1 cellular context compared by ENCODE assay signal in the genomic region with DNA sequence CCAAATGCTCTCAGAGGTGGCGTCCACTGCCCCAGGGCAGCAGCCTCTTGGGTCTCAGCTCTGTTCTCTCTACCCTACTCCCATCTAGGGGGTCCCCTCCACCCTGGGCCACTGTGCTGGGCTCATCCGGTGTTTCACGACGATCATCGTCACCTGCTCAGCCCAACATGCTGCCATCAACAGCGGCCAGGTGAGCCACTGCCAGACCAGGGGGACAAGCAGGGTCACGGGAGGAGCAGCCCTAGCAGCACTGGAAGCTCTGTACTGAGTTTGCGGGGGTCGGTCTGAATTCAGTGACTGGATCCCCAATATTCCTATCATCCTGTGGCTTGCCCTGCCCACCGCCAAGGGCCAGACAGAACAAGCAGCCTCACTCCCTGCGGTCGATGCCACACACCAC.
TF ChIP-seq lines count a peak whose summit lies in the region.

No MANE protein-coding gene starts in this region.

TF ChIP-seq in endothelial cell of umbilical vein, 7 proteins besides CTCF, POLR2A, EP300 and RAD21:
- TF ChIP-seq EZH2 (IDR thresholded peaks at IDR 0.05; ENCODE audit: borderline replicate concordance, low read depth, low read length, severe bottlenecking) (peak; percentile 3), GATA2 (IDR thresholded peaks at IDR 0.05; ENCODE audit: insufficient read depth, insufficient read length, low read depth, low read length) (no peak), FOS (IDR thresholded peaks at IDR 0.05; ENCODE audit: borderline replicate concordance, insufficient read depth, low read length) (no peak)
- TF ChIP-seq, protein P1, sequence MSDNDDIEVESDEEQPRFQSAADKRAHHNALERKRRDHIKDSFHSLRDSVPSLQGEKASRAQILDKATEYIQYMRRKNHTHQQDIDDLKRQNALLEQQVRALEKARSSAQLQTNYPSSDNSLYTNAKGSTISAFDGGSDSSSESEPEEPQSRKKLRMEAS (IDR thresholded peaks at IDR 0.05; ENCODE audit: insufficient read depth, insufficient read length): no peak
